ENCODE assay signal across 1 cellular context in the genomic region with DNA sequence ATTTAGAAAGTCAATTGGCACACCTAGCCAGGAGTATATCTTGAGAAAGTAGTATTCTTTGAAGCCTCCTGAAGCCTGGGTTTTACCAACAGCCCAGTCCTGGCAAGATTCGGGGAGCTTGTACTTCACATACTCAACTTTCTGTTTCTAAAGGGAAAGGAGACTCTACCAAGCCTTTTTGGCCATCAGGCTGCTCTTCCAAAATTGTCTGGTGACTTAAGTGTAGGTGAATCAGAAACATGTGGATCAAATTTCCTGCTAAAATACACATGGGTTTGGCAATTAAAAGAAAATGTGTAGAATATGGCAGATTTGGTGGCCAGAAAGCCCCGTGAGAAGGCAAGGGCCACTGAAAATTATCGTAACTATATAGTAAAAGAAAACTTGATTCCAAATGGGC.
TF ChIP-seq lines count a peak whose summit lies in the region.

No MANE protein-coding gene starts in this region.

TF ChIP-seq in SK-N-SH, 30 proteins besides CTCF, POLR2A, EP300 and RAD21 (continued from another document):
- TF ChIP-seq, protein P1, sequence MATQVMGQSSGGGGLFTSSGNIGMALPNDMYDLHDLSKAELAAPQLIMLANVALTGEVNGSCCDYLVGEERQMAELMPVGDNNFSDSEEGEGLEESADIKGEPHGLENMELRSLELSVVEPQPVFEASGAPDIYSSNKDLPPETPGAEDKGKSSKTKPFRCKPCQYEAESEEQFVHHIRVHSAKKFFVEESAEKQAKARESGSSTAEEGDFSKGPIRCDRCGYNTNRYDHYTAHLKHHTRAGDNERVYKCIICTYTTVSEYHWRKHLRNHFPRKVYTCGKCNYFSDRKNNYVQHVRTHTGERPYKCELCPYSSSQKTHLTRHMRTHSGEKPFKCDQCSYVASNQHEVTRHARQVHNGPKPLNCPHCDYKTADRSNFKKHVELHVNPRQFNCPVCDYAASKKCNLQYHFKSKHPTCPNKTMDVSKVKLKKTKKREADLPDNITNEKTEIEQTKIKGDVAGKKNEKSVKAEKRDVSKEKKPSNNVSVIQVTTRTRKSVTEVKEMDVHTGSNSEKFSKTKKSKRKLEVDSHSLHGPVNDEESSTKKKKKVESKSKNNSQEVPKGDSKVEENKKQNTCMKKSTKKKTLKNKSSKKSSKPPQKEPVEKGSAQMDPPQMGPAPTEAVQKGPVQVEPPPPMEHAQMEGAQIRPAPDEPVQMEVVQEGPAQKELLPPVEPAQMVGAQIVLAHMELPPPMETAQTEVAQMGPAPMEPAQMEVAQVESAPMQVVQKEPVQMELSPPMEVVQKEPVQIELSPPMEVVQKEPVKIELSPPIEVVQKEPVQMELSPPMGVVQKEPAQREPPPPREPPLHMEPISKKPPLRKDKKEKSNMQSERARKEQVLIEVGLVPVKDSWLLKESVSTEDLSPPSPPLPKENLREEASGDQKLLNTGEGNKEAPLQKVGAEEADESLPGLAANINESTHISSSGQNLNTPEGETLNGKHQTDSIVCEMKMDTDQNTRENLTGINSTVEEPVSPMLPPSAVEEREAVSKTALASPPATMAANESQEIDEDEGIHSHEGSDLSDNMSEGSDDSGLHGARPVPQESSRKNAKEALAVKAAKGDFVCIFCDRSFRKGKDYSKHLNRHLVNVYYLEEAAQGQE (IDR thresholded peaks at IDR 0.05; ENCODE audit: low read depth, low read length), result no peak
- TF ChIP-seq, protein P2, sequence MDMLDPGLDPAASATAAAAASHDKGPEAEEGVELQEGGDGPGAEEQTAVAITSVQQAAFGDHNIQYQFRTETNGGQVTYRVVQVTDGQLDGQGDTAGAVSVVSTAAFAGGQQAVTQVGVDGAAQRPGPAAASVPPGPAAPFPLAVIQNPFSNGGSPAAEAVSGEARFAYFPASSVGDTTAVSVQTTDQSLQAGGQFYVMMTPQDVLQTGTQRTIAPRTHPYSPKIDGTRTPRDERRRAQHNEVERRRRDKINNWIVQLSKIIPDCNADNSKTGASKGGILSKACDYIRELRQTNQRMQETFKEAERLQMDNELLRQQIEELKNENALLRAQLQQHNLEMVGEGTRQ (IDR thresholded peaks at IDR 0.05; ENCODE audit: borderline replicate concordance, low read depth, low read length), result no peak
- no peak for TF ChIP-seq YY1 (IDR thresholded peaks at IDR 0.05; ENCODE audit: low read depth)
- 0 out of 2 replicates have a peak, but pooled peaks have one; percentile 18 for TF ChIP-seq MEF2A (IDR thresholded peaks at IDR 0.05; ENCODE audit: borderline replicate concordance, low read depth)
